10 cellular contexts compared by ENCODE assay signal in genomic region chr5:73280821-73281746, GRCh38.
DNase-seq lines count a peak whose midpoint lies in the region; ATAC-seq and TF ChIP-seq lines count a peak whose summit lies in the region.
"Had no signal": no experiment of that assay in that cellular context is flagged by ENCODE, and none has a peak within 500 bp of the region (broad histone marks: within the 10 kb centered on the region; RNA-seq: fewer than 3 reads in every experiment).

No MANE protein-coding gene starts in this region.

- TF ChIP-seq CTCF in coronary artery (IDR thresholded peaks at IDR 0.05) (no peak), sigmoid colon (IDR thresholded peaks at IDR 0.05) (no peak)

- in situ Hi-C loops in HAP-1 (cut with MboI; ENCODE audit: low sequenced_read_pairs): no loop called here

- H3K9me3 ChIP-seq in HAP-1 (no peaks in the 10 kb centered on the region), sigmoid colon (no peaks in the 10 kb centered on the region)

- H3K4me1 ChIP-seq in HAP-1: peaks cover 13% of the 10 kb centered on the region
- H3K4me1 ChIP-seq in sigmoid colon: peaks cover 0 to 19% (median 15%) of the 10 kb centered on the region in 4 donors

- no peaks in the 10 kb centered on the region for H3K36me3 Mint-ChIP-seq in stimulated activated effector memory CD8-positive, alpha-beta T cell treated with anti-CD3 and anti-CD28 coated beads, Interleukin-12 subunit alpha, Interleukin-12 subunit beta, amount 100 ng/mL, for 72 hours

- H3K27ac ChIP-seq in coronary artery (peak overlapping the region; percentile 3 to 48), sigmoid colon (peak overlapping the region; percentile 27 to 57 (median 44))

- intact Hi-C loops in sigmoid colon (cut with DNase I): no loop called here

- peak; percentile 89 for DNase-seq in HAP-1 (ENCODE audit: low spot score in 2 of 2)
- peak; percentile 84 for DNase-seq in NCI-H345 treated with DMSO at 0.1 percent for 48 hours (lab: John Stamatoyannopoulos, UW; ENCODE audit: unreplicated experiment)
- no peak for DNase-seq in coronary artery (ENCODE audit: low spot score)
- DNase-seq in sigmoid colon: no peak
- DNase-seq in stimulated activated effector memory CD8-positive, alpha-beta T cell treated with anti-CD3 and anti-CD28 coated beads, Interleukin-12 subunit alpha, Interleukin-12 subunit beta, amount 100 ng/mL, for 72 hours (ENCODE audit: low spot score in 2 of 2): no peak
- DNase-seq in iPS-NIHi7 (ENCODE audit: extremely low spot score): no peak
- DNase-seq: Kasumi-1 had no signal

- H3K9me3 Mint-ChIP-seq in stimulated activated effector memory CD8-positive, alpha-beta T cell treated with anti-CD3 and anti-CD28 coated beads, Interleukin-12 subunit alpha, Interleukin-12 subunit beta, amount 100 ng/mL, for 72 hours: no peaks in the 10 kb centered on the region
- H3K9me3 Mint-ChIP-seq: neural crest cell had no signal

- H3K4me3 ChIP-seq in HAP-1: no peak overlapping the region
- no peak overlapping the region for H3K4me3 ChIP-seq in coronary artery
- H3K4me3 ChIP-seq in sigmoid colon: no peak overlapping the region

- no peak for TF ChIP-seq EP300 in sigmoid colon (IDR thresholded peaks at IDR 0.05)

- no peaks in the 10 kb centered on the region for H3K4me1 Mint-ChIP-seq in stimulated activated effector memory CD8-positive, alpha-beta T cell treated with anti-CD3 and anti-CD28 coated beads, Interleukin-12 subunit alpha, Interleukin-12 subunit beta, amount 100 ng/mL, for 72 hours

- WGBS in sigmoid colon, 2 donors: 39 to 51% methylated on average over 20 of the region's 20 CpGs

- no peak overlapping the region for H3K27ac Mint-ChIP-seq in stimulated activated effector memory CD8-positive, alpha-beta T cell treated with anti-CD3 and anti-CD28 coated beads, Interleukin-12 subunit alpha, Interleukin-12 subunit beta, amount 100 ng/mL, for 72 hours

- H3K36me3 ChIP-seq in HAP-1 (replicated peaks): no peaks in the 10 kb centered on the region
- H3K36me3 ChIP-seq in sigmoid colon: no peaks in the 10 kb centered on the region

- no peaks in the 10 kb centered on the region for H3K27me3 ChIP-seq in HAP-1 (ENCODE audit: low read depth)
- no peaks in the 10 kb centered on the region for H3K27me3 ChIP-seq in sigmoid colon

- H3K4me3 Mint-ChIP-seq in stimulated activated effector memory CD8-positive, alpha-beta T cell treated with anti-CD3 and anti-CD28 coated beads, Interleukin-12 subunit alpha, Interleukin-12 subunit beta, amount 100 ng/mL, for 72 hours: no peak overlapping the region
- H3K4me3 Mint-ChIP-seq: neural crest cell had no signal

- TF ChIP-seq POLR2A in sigmoid colon (IDR thresholded peaks at IDR 0.05): no peak

- ATAC-seq in GM19467 (IDR thresholded peaks at IDR 0.05; ENCODE audit: unreplicated experiment) (no peak), GM18873 (IDR thresholded peaks at IDR 0.05; ENCODE audit: low FRiP score, unreplicated experiment) (no peak)
- ATAC-seq in stimulated activated effector memory CD8-positive, alpha-beta T cell treated with anti-CD3 and anti-CD28 coated beads, Interleukin-12 subunit alpha, Interleukin-12 subunit beta, amount 100 ng/mL, for 72 hours: no peak

Comparison
In these comparisons a context has a peak if more than half of its experiments do, and no peak if none do; other contexts are left out.
1. DNase-seq: peak in HAP-1 (2 of 2) and NCI-H345 treated with DMSO at 0.1 percent for 48 hours (single experiment); none in coronary artery (single experiment), sigmoid colon (single experiment), stimulated activated effector memory CD8-positive, alpha-beta T cell treated with anti-CD3 and anti-CD28 coated beads, Interleukin-12 subunit alpha, Interleukin-12 subunit beta, amount 100 ng/mL, for 72 hours (0 of 2) and iPS-NIHi7 (single experiment).